8 cellular contexts compared by ENCODE assay signal in the genomic region with DNA sequence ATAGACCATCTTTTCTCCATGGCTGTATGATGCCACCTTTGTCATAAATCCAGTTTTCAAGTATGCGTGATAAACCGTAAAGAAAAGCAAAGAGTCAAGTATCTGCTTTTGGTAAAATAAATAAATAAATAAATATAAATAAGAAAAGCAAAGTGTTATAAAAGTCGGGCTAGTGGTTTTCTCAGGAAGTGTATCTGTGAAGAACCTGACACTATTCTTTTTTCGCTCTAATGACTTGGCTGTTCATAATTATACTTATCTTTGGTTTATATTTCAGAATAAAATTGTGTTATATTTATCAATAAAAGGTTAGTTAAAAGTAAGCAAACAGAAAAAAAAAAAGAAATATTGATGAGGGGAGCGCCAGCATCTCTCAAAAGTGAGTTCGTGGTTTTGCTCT. TPM values are rescaled to one million over a fixed set of nuclear protein-coding genes. Genes with fewer than 3 reads are reported as not detected.
DNase-seq lines count a peak whose midpoint lies in the region; ATAC-seq and TF ChIP-seq lines count a peak whose summit lies in the region.

No MANE protein-coding gene starts in this region.

- peak overlapping the region; percentile 85 for H3K27ac ChIP-seq in WERI-Rb-1
- H3K27ac ChIP-seq in gastrocnemius medialis: peak overlapping the region; percentile 74 to 79 (median 76)

- no peaks in the 10 kb centered on the region for H3K27me3 ChIP-seq in WERI-Rb-1 (ENCODE audit: insufficient read depth, low read depth, severe bottlenecking)
- no peaks in the 10 kb centered on the region for H3K27me3 ChIP-seq in gastrocnemius medialis

- peaks cover 16% of the 10 kb centered on the region for H3K36me3 ChIP-seq in WERI-Rb-1
- no peaks in the 10 kb centered on the region for H3K36me3 ChIP-seq in gastrocnemius medialis

- in situ Hi-C loops in gastrocnemius medialis (cut with MboI; ENCODE audit: low sequenced_read_pairs in 4 of 4): no loop called here

- H3K9me3 ChIP-seq in WERI-Rb-1 (ENCODE audit: severe bottlenecking) (peaks cover 10% of the 10 kb centered on the region), gastrocnemius medialis (no peaks in the 10 kb centered on the region)

- H3K4me3 ChIP-seq in GM12875 (ENCODE audit: low read depth, low read length) (peak overlapping the region; percentile 80), WERI-Rb-1 (ENCODE audit: low read depth, low read length) (peak overlapping the region; percentile 82), foreskin fibroblast (ENCODE audit: low read depth in 1 of 2, low read length in 2 of 2) (peak overlapping the region; percentile 59 to 75), gastrocnemius medialis (peak overlapping the region; percentile 79 to 89 (median 82))

- peaks cover 5 to 9% of the 10 kb centered on the region in 2 donors for H3K4me1 ChIP-seq in gastrocnemius medialis

- ATAC-seq in gastrocnemius medialis: no peak

- TF ChIP-seq CTCF in GM12875 (IDR thresholded peaks at IDR 0.05; ENCODE audit: borderline replicate concordance, insufficient read depth, low read depth, low read length) (no peak), WERI-Rb-1 (IDR thresholded peaks at IDR 0.05; ENCODE audit: low read depth, low read length) (no peak), foreskin fibroblast (IDR thresholded peaks at IDR 0.05; ENCODE audit: low read depth, low read length) (no peak), gastrocnemius medialis (IDR thresholded peaks at IDR 0.05 in 4 of 5, conservative IDR thresholded peaks at IDR 0.05 in 1 of 5) (no peak)

- DNase-seq in WERI-Rb-1: no peak
- DNase-seq in foreskin fibroblast: no peak
- DNase-seq in gastrocnemius medialis: no peak
- DNase-seq in stimulated activated CD4-positive, alpha-beta T cell treated with anti-CD3 and anti-CD28 coated beads, Interleukin-4, amount 100 ng/mL, for 1 hour: no peak
- DNase-seq in AML-193 (lab: John Stamatoyannopoulos, UW): no peak
- DNase-seq in NCI-H510A (lab: John Stamatoyannopoulos, UW): no peak
- no peak for DNase-seq in EL

- TF ChIP-seq POLR2A in gastrocnemius medialis (IDR thresholded peaks at IDR 0.05): no peak

- intact Hi-C loops in gastrocnemius medialis (cut with DNase I; ENCODE audit: low total_unique reads): loop anchor here (1.0 kb wide), 1 partner anchor 58 kb away; a partner anchor contains a TSS

RNA-seq across cellular contexts. Expression of a gene that starts 0.6 kb away (rescaled TPM):
- 1 to 10 TPM in 3 of 4 donors, under 1 TPM in 1; 0.95 to 3.1 (median 1.7) TPM for total RNA-seq in gastrocnemius medialis

RNA-seq across cellular contexts. Expression of a gene that starts 23.5 kb away (rescaled TPM):
- total RNA-seq in gastrocnemius medialis: 1 to 10 TPM; 2.0 to 7.1 (median 2.9) TPM

RNA-seq across cellular contexts. Expression of a gene that starts 30.9 kb away (rescaled TPM):
- under 1 TPM in 3 of 4 donors, not detected in 1; 0.13 to 0.41 (median 0.29) TPM for total RNA-seq in gastrocnemius medialis

RNA-seq across cellular contexts. Expression of a gene that starts 57.7 kb away (rescaled TPM):
- total RNA-seq in gastrocnemius medialis: under 1 TPM in 3 of 4 donors, not detected in 1; 0.20 to 0.36 (median 0.35) TPM
